In the genomic region with DNA sequence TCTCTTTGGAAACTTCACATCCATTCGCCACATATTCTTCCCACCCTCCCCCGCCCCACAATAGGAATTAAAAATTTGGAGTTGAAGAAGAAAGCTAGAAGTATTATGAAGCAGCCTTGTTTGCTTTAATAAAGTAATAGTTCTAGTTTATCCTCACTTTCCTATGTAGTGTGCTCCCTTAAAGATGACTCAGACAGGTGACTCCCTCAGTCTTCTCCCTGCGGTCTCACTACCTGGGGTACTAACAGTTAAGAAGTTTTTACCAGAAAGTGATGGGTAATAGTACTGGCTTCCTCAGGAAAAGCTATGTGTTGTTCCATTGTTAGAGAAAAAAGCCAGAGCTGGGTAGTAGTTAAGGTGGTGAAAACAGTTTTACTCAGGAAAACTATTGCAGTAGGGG, we compare ENCODE assay signal across 17 cellular contexts.
"Had no signal": no experiment of that assay in that cellular context is flagged by ENCODE, and none has a peak within 500 bp of the region (broad histone marks: within the 10 kb centered on the region; RNA-seq: fewer than 3 reads in every experiment).

No MANE protein-coding gene starts in this region.

- H3K27me3 ChIP-seq: ascending aorta, cardiac muscle cell, colonic mucosa, sigmoid colon had no signal

- H3K9me3 ChIP-seq: colonic mucosa, sigmoid colon had no signal

- H3K36me3 ChIP-seq: ascending aorta, cardiac muscle cell, colonic mucosa, sigmoid colon had no signal

- H3K4me1 Mint-ChIP-seq: activated CD8-positive, alpha-beta memory T cell treated with anti-CD3 and anti-CD28 coated beads, Interleukin-2, amount 10 ng/mL, durations not matched to agents 7 days and 5 days had no signal

- H3K27ac ChIP-seq: ascending aorta, cardiac muscle cell, colonic mucosa, epithelial cell of prostate, sigmoid colon had no signal

- ATAC-seq: activated CD8-positive, alpha-beta memory T cell treated with anti-CD3 and anti-CD28 coated beads, Interleukin-2, amount 10 ng/mL, durations not matched to agents 7 days and 5 days; activated T-cell treated with anti-CD3 and anti-CD28 coated beads, Interleukin-2, amount 50 U/mL, for 4 hours; natural killer cell had no signal

- H3K36me3 Mint-ChIP-seq: natural killer cell had no signal

- H3K4me3 ChIP-seq: ascending aorta, cardiac muscle cell, colonic mucosa, sigmoid colon had no signal

- H3K4me1 ChIP-seq: colonic mucosa had no signal

- DNase-seq: activated CD4-positive, alpha-beta T cell treated with anti-CD3 and anti-CD28 coated beads, Interleukin-2, amount 50 U/mL, for 48 hours; activated CD4-positive, CD25-positive, alpha-beta regulatory T cell treated with anti-CD3 and anti-CD28 coated beads, Interleukin-2, amount 50 U/mL, for 72 hours; activated CD8-positive, alpha-beta memory T cell treated with anti-CD3 and anti-CD28 coated beads, Interleukin-2, amount 10 ng/mL, durations not matched to agents 7 days and 5 days; activated gamma-delta T cell; activated naive CD8-positive, alpha-beta T cell treated with anti-CD3 and anti-CD28 coated beads, Interleukin-2, amount 10 ng/mL, durations not matched to agents 7 days and 5 days; activated T-cell treated with anti-CD3 and anti-CD28 coated beads, Interleukin-2, amount 50 U/mL, for 4 hours; colonic mucosa; effector CD8-positive, alpha-beta T cell; hypothalamus; mammary epithelial cell; natural killer cell; sigmoid colon; stimulated activated CD4-positive, alpha-beta T cell treated with anti-CD3 and anti-CD28 coated beads, Interleukin-2, amount 100 ng/mL, for 24 hours; stimulated activated naive CD4-positive, alpha-beta T cell treated with Interleukin-2 at 50 U/mL for 16 hours had no signal

- H3K4me3 Mint-ChIP-seq: activated CD8-positive, alpha-beta memory T cell treated with anti-CD3 and anti-CD28 coated beads, Interleukin-2, amount 10 ng/mL, durations not matched to agents 7 days and 5 days; activated naive CD8-positive, alpha-beta T cell treated with anti-CD3 and anti-CD28 coated beads, Interleukin-2, amount 10 ng/mL, durations not matched to agents 7 days and 5 days; activated T-cell treated with anti-CD3 and anti-CD28 coated beads, Interleukin-2, amount 50 U/mL, for 4 hours; natural killer cell had no signal

- H3K27me3 Mint-ChIP-seq: activated CD8-positive, alpha-beta memory T cell treated with anti-CD3 and anti-CD28 coated beads, Interleukin-2, amount 10 ng/mL, durations not matched to agents 7 days and 5 days; activated naive CD8-positive, alpha-beta T cell treated with anti-CD3 and anti-CD28 coated beads, Interleukin-2, amount 10 ng/mL, durations not matched to agents 7 days and 5 days had no signal

- H3K27ac Mint-ChIP-seq: activated CD8-positive, alpha-beta memory T cell treated with anti-CD3 and anti-CD28 coated beads, Interleukin-2, amount 10 ng/mL, durations not matched to agents 7 days and 5 days; activated naive CD8-positive, alpha-beta T cell treated with anti-CD3 and anti-CD28 coated beads, Interleukin-2, amount 10 ng/mL, durations not matched to agents 7 days and 5 days had no signal
